Comparison of ENCODE assay signal across 16 cellular contexts in the genomic region with DNA sequence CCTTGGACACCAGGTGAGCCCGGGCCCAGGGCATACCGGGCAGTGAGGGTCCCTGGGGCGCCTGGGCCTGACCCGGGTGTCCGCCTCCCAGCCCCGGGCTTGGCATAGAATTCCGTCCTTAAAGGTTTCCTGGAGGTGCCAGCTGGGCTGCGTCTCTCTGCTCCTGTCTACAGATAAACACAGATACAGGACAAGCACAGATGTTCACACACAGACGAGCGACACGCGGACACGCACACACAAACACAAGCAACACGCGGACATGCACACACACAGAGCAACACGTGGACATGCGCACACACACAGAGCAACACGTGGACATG.
"Had no signal": no experiment of that assay in that cellular context is flagged by ENCODE, and none has a peak within 500 bp of the region (broad histone marks: within the 10 kb centered on the region; RNA-seq: fewer than 3 reads in every experiment).

No MANE protein-coding gene starts in this region.

- H3K27me3 ChIP-seq: adrenal gland, hepatocyte, stomach had no signal

- H3K4me3 Mint-ChIP-seq: activated CD4-positive, alpha-beta T cell treated with anti-CD3 and anti-CD28 coated beads, Interleukin-2, amount 10 ng/mL, durations not matched to agents 24 days and 14 days; activated T-cell treated with anti-CD3 and anti-CD28 coated beads, Interleukin-2, amount 50 U/mL, for 72 hours; effector memory CD8-positive, alpha-beta T cell; mesothelial cell of epicardium; nephron progenitor cell; T-cell; type B pancreatic cell had no signal

- DNase-seq: activated CD4-positive, alpha-beta T cell treated with anti-CD3 and anti-CD28 coated beads, Interleukin-2, amount 10 ng/mL, durations not matched to agents 24 days and 14 days; activated effector memory CD4-positive, alpha-beta T cell treated with anti-CD3 and anti-CD28 coated beads, Interleukin-2, amount 50 U/mL, for 16 hours; activated T-cell treated with anti-CD3 and anti-CD28 coated beads, Interleukin-2, amount 50 U/mL, for 72 hours; dermis blood vessel endothelial cell; effector memory CD8-positive, alpha-beta T cell; nephron progenitor cell; stomach; T-cell; T1000 had no signal

- H3K4me3 ChIP-seq: adrenal gland, hepatocyte, lung, stomach had no signal

- H3K9me3 ChIP-seq: adrenal gland, stomach had no signal

- H3K27ac ChIP-seq: adrenal gland, hepatocyte, stomach had no signal

- H3K4me2 ChIP-seq: hepatocyte had no signal

- ATAC-seq: activated T-cell treated with anti-CD3 and anti-CD28 coated beads, Interleukin-2, amount 50 U/mL, for 72 hours; effector memory CD8-positive, alpha-beta T cell; left colon; T-cell had no signal

- H3K4me1 ChIP-seq: adrenal gland had no signal

- H3K27ac Mint-ChIP-seq: activated CD4-positive, alpha-beta T cell treated with anti-CD3 and anti-CD28 coated beads, Interleukin-2, amount 10 ng/mL, durations not matched to agents 24 days and 14 days; activated T-cell treated with anti-CD3 and anti-CD28 coated beads, Interleukin-2, amount 50 U/mL, for 72 hours; mesothelial cell of epicardium; progenitor cell of endocrine pancreas; type B pancreatic cell had no signal

- H3K4me1 Mint-ChIP-seq: activated CD4-positive, alpha-beta T cell treated with anti-CD3 and anti-CD28 coated beads, Interleukin-2, amount 10 ng/mL, durations not matched to agents 24 days and 14 days; mesothelial cell of epicardium had no signal

- H3K27me3 Mint-ChIP-seq: activated CD4-positive, alpha-beta T cell treated with anti-CD3 and anti-CD28 coated beads, Interleukin-2, amount 10 ng/mL, durations not matched to agents 24 days and 14 days; effector memory CD8-positive, alpha-beta T cell; progenitor cell of endocrine pancreas; T-cell; type B pancreatic cell had no signal

- H3K9me3 Mint-ChIP-seq: activated CD4-positive, alpha-beta T cell treated with anti-CD3 and anti-CD28 coated beads, Interleukin-2, amount 10 ng/mL, durations not matched to agents 24 days and 14 days; effector memory CD8-positive, alpha-beta T cell; mesothelial cell of epicardium; nephron progenitor cell; T-cell; type B pancreatic cell had no signal

- H2AFZ ChIP-seq: hepatocyte had no signal
